Comparison of ENCODE assay signal across 1 cellular context in genomic region chr6:28399370-28400121, GRCh38.
TF ChIP-seq lines count a peak whose summit lies in the region.

Gene ZSCAN12 (minus strand): TSS chr6:28399747. CDS start chr6:28398405, 1,342 bp downstream.

TF ChIP-seq in K562, 482 proteins besides CTCF, POLR2A, EP300 and RAD21 (continued from another document and continues in another):
- TF ChIP-seq HMBOX1 (IDR thresholded peaks at IDR 0.05) (peak; percentile 61; the same call in 1 of the 2 replicates), ZNF780A (CRISPR knock-in tag; IDR thresholded peaks at IDR 0.05) (no peak), HOMEZ (CRISPR knock-in tag; IDR thresholded peaks at IDR 0.05) (0 out of 2 replicates have a peak, but pooled peaks have one; percentile 8), ARID2 (IDR thresholded peaks at IDR 0.05) (no peak), ZNF224 (CRISPR knock-in tag; IDR thresholded peaks at IDR 0.05) (no peak), ZNF232 (CRISPR knock-in tag; IDR thresholded peaks at IDR 0.05) (peak; percentile 60; the same call in 1 of the 2 replicates), GATAD2B (IDR thresholded peaks at IDR 0.05; ENCODE audit: borderline replicate concordance) (peak; percentile 80; the same call in 1 of the 2 replicates), ZNF592 (IDR thresholded peaks at IDR 0.05) (peak; percentile 61; the same call in 1 of the 2 replicates), MXI1 (IDR thresholded peaks at IDR 0.05; ENCODE audit: low read depth, low read length) (no peak), SIRT6 (IDR thresholded peaks at IDR 0.05; ENCODE audit: low read depth, low read length) (no peak), TCF3 (CRISPR knock-in tag; IDR thresholded peaks at IDR 0.05) (no peak; the same call in 1 of the 2 replicates), ZBTB33 (CRISPR knock-in tag; IDR thresholded peaks at IDR 0.05) (peak; percentile 76), ZNF655 (CRISPR knock-in tag; IDR thresholded peaks at IDR 0.05) (0 out of 2 replicates have a peak, but pooled peaks have one; percentile 41), CSDE1 (IDR thresholded peaks at IDR 0.05) (peak in 1 of 2 experiments; percentile 64; a peak in 1 of 4 replicates), CLOCK (CRISPR knock-in tag; IDR thresholded peaks at IDR 0.05; ENCODE audit: borderline replicate concordance) (no peak), SAP30 (IDR thresholded peaks at IDR 0.05; ENCODE audit: borderline replicate concordance, insufficient read depth, low read depth, low read length, poor library complexity, severe bottlenecking) (no peak), HNRNPH1 (optimal IDR thresholded peaks at IDR 0.05; ENCODE audit: low read depth, low read length) (no peak), CBX5 (IDR thresholded peaks at IDR 0.05; ENCODE audit: borderline replicate concordance, low read depth) (no peak; the same call in 1 of the 2 replicates), PRMT5 (CRISPR knock-in tag; IDR thresholded peaks at IDR 0.05) (no peak), ZNF449 (CRISPR knock-in tag; IDR thresholded peaks at IDR 0.05) (no peak), HNRNPLL (IDR thresholded peaks at IDR 0.05; ENCODE audit: low read depth, low read length, poor library complexity, severe bottlenecking) (peak; percentile 83), NFE2 (IDR thresholded peaks at IDR 0.05; ENCODE audit: low read depth) (no peak), E2F1 (CRISPR knock-in tag; IDR thresholded peaks at IDR 0.05) (peak; percentile 82), NCOA6 (IDR thresholded peaks at IDR 0.05) (no peak; the same call in 1 of the 2 replicates), ZNF766 (CRISPR knock-in tag; conservative IDR thresholded peaks at IDR 0.05) (peak; percentile 77; the same call in 1 of the 2 replicates), MEF2A (IDR thresholded peaks at IDR 0.05; ENCODE audit: control insufficient read depth, low read depth, low read length) (peak; percentile 68), L3MBTL2 (IDR thresholded peaks at IDR 0.05) (peak; percentile 89), CREM (IDR thresholded peaks at IDR 0.05; ENCODE audit: low read depth) (peak; percentile 88), ZNF384 (IDR thresholded peaks at IDR 0.05; ENCODE audit: low read depth, low read length) (peak; percentile 70), TSC22D4 (tag; IDR thresholded peaks at IDR 0.05) (no peak), MCM7 (IDR thresholded peaks at IDR 0.05) (no peak), KLF1 (tag; IDR thresholded peaks at IDR 0.05) (0 out of 2 replicates have a peak, but pooled peaks have one; percentile 34), SREBF1 (IDR thresholded peaks at IDR 0.05; ENCODE audit: borderline replicate concordance, low read depth, low read length) (peak; percentile 8; the same call in 1 of the 2 replicates), SETDB1 (IDR thresholded peaks at IDR 0.05; ENCODE audit: low read length) (peak; percentile 27), BRD4 (IDR thresholded peaks at IDR 0.05) (peak; percentile 96), TRIM25 (IDR thresholded peaks at IDR 0.05; ENCODE audit: borderline replicate concordance) (no peak), LARP7 (IDR thresholded peaks at IDR 0.05) (0 out of 2 replicates have a peak, but pooled peaks have one; percentile 10), RBBP5 (IDR thresholded peaks at IDR 0.05; ENCODE audit: borderline replicate concordance, insufficient read depth, low read length, poor library complexity, severe bottlenecking) (peak; percentile 98), GTF3C2 (IDR thresholded peaks at IDR 0.05; ENCODE audit: borderline replicate concordance, extremely low read depth, insufficient read length) (no peak), TAL1 (IDR thresholded peaks at IDR 0.05) (peak; percentile 13; the same call in 1 of the 2 replicates)
